In genomic region chr9:113061072-113061850, GRCh38 we compare ENCODE assay signal across 9 cellular contexts. TPM values are rescaled to one million over a fixed set of nuclear protein-coding genes. Genes with fewer than 3 reads are reported as not detected.
DNase-seq lines count a peak whose midpoint lies in the region; FAIRE-seq and TF ChIP-seq lines count a peak whose summit lies in the region.
"Not testable (repeated sequence)": the region's sequence is repeated elsewhere in the genome, so short reads cannot be mapped to it uniquely, and the experiment has no call there.
"Had no signal": no experiment of that assay in that cellular context is flagged by ENCODE, and none has a peak within 500 bp of the region (broad histone marks: within the 10 kb centered on the region; RNA-seq: fewer than 3 reads in every experiment).

No MANE protein-coding gene starts in this region.

- H3K36me3 ChIP-seq in endodermal cell (ENCODE audit: control insufficient read depth, insufficient read depth, low read length); kidney (ENCODE audit: control insufficient read depth in 1 of 2, insufficient read depth in 2 of 2, low read length in 2 of 2); uterus: not testable (repeated sequence)

- not testable (repeated sequence) for H3K9me3 Mint-ChIP-seq in activated CD4-positive, alpha-beta T cell treated with anti-CD3 and anti-CD28 coated beads, Interleukin-2, amount 10 ng/mL, durations not matched to agents 24 days and 14 days
- H3K9me3 Mint-ChIP-seq in endodermal cell: peaks cover 13% of the 10 kb centered on the region

- DNase-seq in ELF-1 (ENCODE audit: low read depth, low spot score): peak; percentile 9
- peak; percentile 6 for DNase-seq in NCI-H2029 (lab: John Stamatoyannopoulos, UW)
- DNase-seq in activated CD4-positive, alpha-beta T cell treated with anti-CD3 and anti-CD28 coated beads, Interleukin-2, amount 10 ng/mL, durations not matched to agents 24 days and 14 days: peak; percentile 57
- DNase-seq in activated gamma-delta T cell treated with Interleukin-2 at 50 U/mL for 16 hours: peak; percentile 6
- DNase-seq in endodermal cell: peak; percentile 53
- peak; percentile 52 for DNase-seq in kidney
- peak; percentile 35 for DNase-seq in retina
- peak; percentile 16 to 29 for DNase-seq in uterus

- peaks cover 15% of the 10 kb centered on the region for H3K9me3 ChIP-seq in endodermal cell (ENCODE audit: control insufficient read depth, low read length)
- peaks cover 3 to 21% of the 10 kb centered on the region in 2 donors for H3K9me3 ChIP-seq in kidney (ENCODE audit: control insufficient read depth in 1 of 2, low read length in 2 of 2)
- not testable (repeated sequence) for H3K9me3 ChIP-seq in uterus

- not testable (repeated sequence) for H3K27me3 ChIP-seq in endodermal cell (ENCODE audit: control insufficient read depth, insufficient read depth, low read length, poor library complexity, severe bottlenecking); uterus

- intact Hi-C loops in activated CD4-positive, alpha-beta T cell treated with anti-CD3 and anti-CD28 coated beads, Interleukin-2, amount 10 ng/mL, durations not matched to agents 24 days and 14 days (cut with micrococcal nuclease); kidney (cut with DNase I); uterus (cut with DNase I; ENCODE audit: low total_unique reads): not testable (repeated sequence)

- H3K4me1 ChIP-seq in endodermal cell (ENCODE audit: control insufficient read depth, insufficient read depth, low read length); kidney (ENCODE audit: control insufficient read depth in 1 of 2, insufficient read depth in 1 of 2, low read depth in 1 of 2, low read length in 2 of 2); uterus: not testable (repeated sequence)

- not testable (repeated sequence) for H3K36me3 Mint-ChIP-seq in activated CD4-positive, alpha-beta T cell treated with anti-CD3 and anti-CD28 coated beads, Interleukin-2, amount 10 ng/mL, durations not matched to agents 24 days and 14 days (ENCODE audit: low read depth); endodermal cell (ENCODE audit: low read depth)

- not testable (repeated sequence) for H3K27me3 Mint-ChIP-seq in activated CD4-positive, alpha-beta T cell treated with anti-CD3 and anti-CD28 coated beads, Interleukin-2, amount 10 ng/mL, durations not matched to agents 24 days and 14 days
- H3K27me3 Mint-ChIP-seq in endodermal cell (ENCODE audit: insufficient read depth): peaks cover 20% of the 10 kb centered on the region

- not testable (repeated sequence) for H3K4me1 Mint-ChIP-seq in activated CD4-positive, alpha-beta T cell treated with anti-CD3 and anti-CD28 coated beads, Interleukin-2, amount 10 ng/mL, durations not matched to agents 24 days and 14 days; endodermal cell

- not testable (repeated sequence) for FAIRE-seq in kidney (lab: Jason Lieb, UNC)

- H3K4me3 Mint-ChIP-seq in activated CD4-positive, alpha-beta T cell treated with anti-CD3 and anti-CD28 coated beads, Interleukin-2, amount 10 ng/mL, durations not matched to agents 24 days and 14 days; endodermal cell: not testable (repeated sequence)

- H3K27ac ChIP-seq in endodermal cell (ENCODE audit: low read depth, low read length); kidney (ENCODE audit: low read depth in 2 of 2, low read length in 2 of 2); uterus: not testable (repeated sequence)

- not testable (repeated sequence) for TF ChIP-seq POLR2A in uterus (IDR thresholded peaks at IDR 0.05)

- WGBS in endodermal cell (ENCODE audit: insufficient coverage in 1 of 2, insufficient read length in 1 of 2), 2 experiments: 91 to 92% methylated on average over 4 to 16 of the region's 33 CpGs

- H3K9ac ChIP-seq in endodermal cell (ENCODE audit: extremely low read depth, low read length, poor library complexity, severe bottlenecking); kidney (ENCODE audit: low read length in 2 of 2): not testable (repeated sequence)

- H3K4me3 ChIP-seq in endodermal cell (ENCODE audit: low read length); kidney (ENCODE audit: low read length in 2 of 2); uterus: not testable (repeated sequence)

- not testable (repeated sequence) for H3K27ac Mint-ChIP-seq in activated CD4-positive, alpha-beta T cell treated with anti-CD3 and anti-CD28 coated beads, Interleukin-2, amount 10 ng/mL, durations not matched to agents 24 days and 14 days; endodermal cell

- not testable (repeated sequence) for TF ChIP-seq CTCF in endodermal cell (conservative IDR thresholded peaks at IDR 0.05); kidney (IDR thresholded peaks at IDR 0.05; ENCODE audit: borderline replicate concordance, extremely low read depth, insufficient read depth); uterus (IDR thresholded peaks at IDR 0.05)

RNA-seq across cellular contexts. Expression of gene ZFP37, which starts 4.7 kb away (rescaled TPM):
- 0.30 and 0.33 TPM in 2 replicates for total RNA-seq in activated CD4-positive, alpha-beta T cell treated with anti-CD3 and anti-CD28 coated beads, Interleukin-2, amount 10 ng/mL, durations not matched to agents 24 days and 14 days
- total RNA-seq in endodermal cell: 1 to 10 TPM; 4.2 to 4.7 TPM
- polyA plus RNA-seq in endodermal cell (2013, experiment 1 of 2): 8.6 TPM
- polyA plus RNA-seq in endodermal cell (2013, experiment 2 of 2): 9.1 TPM
- 4.1 TPM for total RNA-seq in kidney
- polyA plus RNA-seq in kidney (ENCODE audit: insufficient read depth, low read depth, low replicate concordance): 1.9 TPM
- total RNA-seq in uterus: 10 to 100 TPM in 1 of 4 donors, 1 to 10 TPM in 3; 3.8 to 17.2 (median 7.2) TPM

RNA-seq across cellular contexts. Expression of gene ZNF883, which starts 49.3 kb away (rescaled TPM):
- 0.24 TPM in 1 of 2 replicates, not detected in the other for total RNA-seq in activated CD4-positive, alpha-beta T cell treated with anti-CD3 and anti-CD28 coated beads, Interleukin-2, amount 10 ng/mL, durations not matched to agents 24 days and 14 days
- 10 to 100 TPM; 13.0 to 16.7 TPM for total RNA-seq in endodermal cell
- 5.7 TPM for polyA plus RNA-seq in endodermal cell (2013, experiment 1 of 2)
- polyA plus RNA-seq in endodermal cell (2013, experiment 2 of 2): 6.0 TPM
- total RNA-seq in kidney: 3.0 TPM
- polyA plus RNA-seq in kidney (ENCODE audit: insufficient read depth, low read depth, low replicate concordance): 2.9 TPM
- 10 to 100 TPM in 1 of 4 donors, 1 to 10 TPM in 3; 1.3 to 13.3 (median 6.5) TPM for total RNA-seq in uterus
- total RNA-seq: OCI-LY7 had no signal

Comparison
In these comparisons a context has a peak if more than half of its experiments do, and no peak if none do; other contexts are left out.
1. DNase-seq: peak in every context shown above with its lines; median percentile 57 in activated CD4-positive, alpha-beta T cell treated with anti-CD3 and anti-CD28 coated beads, Interleukin-2, amount 10 ng/mL, durations not matched to agents 24 days and 14 days; 53 in endodermal cell; 52 in kidney; 35 in retina; 22 in uterus; 9 in ELF-1; 6 in NCI-H2029; 6 in activated gamma-delta T cell treated with Interleukin-2 at 50 U/mL for 16 hours.